Comparison of ENCODE assay signal across 20 cellular contexts in the genomic region with DNA sequence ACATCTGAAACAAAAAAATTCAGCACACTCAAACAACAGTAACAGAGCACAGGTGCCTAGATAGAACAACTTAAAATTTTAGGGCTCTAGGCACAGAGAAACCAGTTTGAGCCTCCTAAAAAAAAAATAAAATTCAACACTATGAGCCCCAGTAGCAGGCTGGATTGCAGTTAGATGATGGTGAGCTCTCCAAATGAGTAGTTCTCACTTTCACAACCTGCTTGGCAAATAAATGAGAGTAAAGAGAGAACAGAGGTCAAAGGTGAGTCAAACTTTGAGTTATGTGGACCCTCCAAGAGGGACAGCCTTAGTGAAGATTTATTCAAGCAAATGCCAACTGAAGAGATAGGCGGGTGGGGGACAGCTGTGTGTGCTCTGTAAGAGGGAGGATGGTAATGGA. TPM values are rescaled to one million over a fixed set of nuclear protein-coding genes. Genes with fewer than 3 reads are reported as not detected.
DNase-seq lines count a peak whose midpoint lies in the region; ATAC-seq, FAIRE-seq and TF ChIP-seq lines count a peak whose summit lies in the region.
"Had no signal": no experiment of that assay in that cellular context is flagged by ENCODE, and none has a peak within 500 bp of the region (broad histone marks: within the 10 kb centered on the region; RNA-seq: fewer than 3 reads in every experiment).

No MANE protein-coding gene starts in this region.

- CTCF ChIA-PET in naive thymus-derived CD4-positive, alpha-beta T cell (lab: Charles Lee), result no interaction called here

- H3K27ac Mint-ChIP-seq in naive thymus-derived CD4-positive, alpha-beta T cell, result peak overlapping the region in 5 of 9 donors; percentile 7 to 46 (median 32)
- H3K27ac Mint-ChIP-seq: dendritic cell treated with granulocyte-macrophage colony-stimulating factor and Interleukin-4, amounts not matched to agents 40 ng/mL and 50 ng/mL, for 4 days; GM23338 had no signal

- peaks cover 5 to 14% (median 8%) of the 10 kb centered on the region in 5 donors for H3K36me3 Mint-ChIP-seq in naive thymus-derived CD4-positive, alpha-beta T cell

- WGBS in small intestine, 3 donors, result 79 to 93% (median 87%) methylated on average over 1 of the region's 1 CpG

- H3K27me3 ChIP-seq in naive thymus-derived CD4-positive, alpha-beta T cell (ENCODE audit: control insufficient read depth in 2 of 2, insufficient read depth in 2 of 2, low read length in 2 of 2), result no peaks in the 10 kb centered on the region
- H3K27me3 ChIP-seq in small intestine (ENCODE audit: control insufficient read depth in 2 of 2, insufficient read depth in 2 of 2, low read length in 2 of 2), result no peaks in the 10 kb centered on the region
- H3K27me3 ChIP-seq: heart left ventricle, testis had no signal

- no peak for TF ChIP-seq CTCF in kidney (IDR thresholded peaks at IDR 0.05; ENCODE audit: borderline replicate concordance, extremely low read depth, insufficient read depth)

- no peak for DNase-seq in naive thymus-derived CD4-positive, alpha-beta T cell
- DNase-seq in kidney (no peak), small intestine (no peak)
- DNase-seq: activated CD4-positive, alpha-beta T cell treated with anti-CD3 and anti-CD28 coated beads, Interleukin-2, amount 50 U/mL, for 4 hours; activated effector memory CD4-positive, alpha-beta T cell treated with Interleukin-2 at 50 U/mL for 16 hours; heart left ventricle; NCI-H2171; SHP77; stimulated activated CD4-positive, alpha-beta T cell treated with anti-CD3 and anti-CD28 coated beads, Interleukin-15, amount 100 ng/mL, for 24 hours; testis had no signal

- H3K9ac ChIP-seq in kidney (ENCODE audit: low read length in 2 of 2), result no peak overlapping the region

- H3K4me1 Mint-ChIP-seq in naive thymus-derived CD4-positive, alpha-beta T cell, result peaks cover 38 to 93% (median 81%) of the 10 kb centered on the region in 7 donors

- no peak overlapping the region for H3K27ac ChIP-seq in naive thymus-derived CD4-positive, alpha-beta T cell (ENCODE audit: low read depth, low read length)
- H3K27ac ChIP-seq in kidney (ENCODE audit: low read depth in 2 of 2, low read length in 2 of 2) (no peak overlapping the region), small intestine (ENCODE audit: low read depth in 1 of 2, low read length in 1 of 2) (no peak overlapping the region)
- H3K27ac ChIP-seq: heart left ventricle, testis had no signal

- POLR2A ChIA-PET in naive thymus-derived CD4-positive, alpha-beta T cell (lab: Charles Lee), result no interaction called here

- H3K4me3 Mint-ChIP-seq in naive thymus-derived CD4-positive, alpha-beta T cell, result peak overlapping the region in 2 of 10 donors; percentile 19 to 95
- H3K4me3 Mint-ChIP-seq: dendritic cell treated with granulocyte-macrophage colony-stimulating factor and Interleukin-4, amounts not matched to agents 40 ng/mL and 50 ng/mL, for 4 days; GM23338 had no signal

- peaks cover 0 to 2% (median 0%) of the 10 kb centered on the region in 11 donors for H3K9me3 Mint-ChIP-seq in naive thymus-derived CD4-positive, alpha-beta T cell
- H3K9me3 Mint-ChIP-seq: GM23338 had no signal

- peak; percentile 69 for ATAC-seq in GM18511 (IDR thresholded peaks at IDR 0.05; ENCODE audit: unreplicated experiment)
- ATAC-seq in GM21360 (IDR thresholded peaks at IDR 0.05; ENCODE audit: unreplicated experiment), result peak; percentile 69
- peak; percentile 62 for ATAC-seq in HG03354 (IDR thresholded peaks at IDR 0.05; ENCODE audit: poor library complexity, severe bottlenecking, unreplicated experiment)
- no peak for ATAC-seq in naive thymus-derived CD4-positive, alpha-beta T cell
- no peak for ATAC-seq in GM21447 (IDR thresholded peaks at IDR 0.05; ENCODE audit: unreplicated experiment)
- ATAC-seq in HG03442 (IDR thresholded peaks at IDR 0.05; ENCODE audit: unreplicated experiment), result no peak
- ATAC-seq: esophagus mucosa, GM23338, heart left ventricle had no signal

- H3K36me3 ChIP-seq in naive thymus-derived CD4-positive, alpha-beta T cell (ENCODE audit: control insufficient read depth in 2 of 3, insufficient read depth in 3 of 3, low read length in 3 of 3), result peaks cover 0 to 6% (median 0%) of the 10 kb centered on the region in 3 experiments
- H3K36me3 ChIP-seq in kidney (ENCODE audit: control insufficient read depth in 1 of 2, insufficient read depth in 2 of 2, low read length in 2 of 2), result peaks cover 0 to 7% of the 10 kb centered on the region in 2 donors
- H3K36me3 ChIP-seq in small intestine (ENCODE audit: control insufficient read depth in 2 of 2, insufficient read depth in 2 of 2, low read length in 2 of 2), result no peaks in the 10 kb centered on the region

- H3K9me3 ChIP-seq in naive thymus-derived CD4-positive, alpha-beta T cell (ENCODE audit: control insufficient read depth in 2 of 3, low read length in 3 of 3), result no peaks in the 10 kb centered on the region
- H3K9me3 ChIP-seq in kidney (ENCODE audit: control insufficient read depth in 1 of 2, low read length in 2 of 2), result no peaks in the 10 kb centered on the region
- H3K9me3 ChIP-seq in small intestine (ENCODE audit: control insufficient read depth, low read depth), result no peaks in the 10 kb centered on the region
- H3K9me3 ChIP-seq: heart left ventricle, testis had no signal

- FAIRE-seq in kidney (lab: Jason Lieb, UNC) (no peak), small intestine (lab: Jason Lieb, UNC) (no peak)

- intact Hi-C loops in naive thymus-derived CD4-positive, alpha-beta T cell (cut with micrococcal nuclease), result no loop called here
- intact Hi-C loops in kidney (cut with DNase I), result no loop called here

- H3K4me3 ChIP-seq in naive thymus-derived CD4-positive, alpha-beta T cell (ENCODE audit: low read length), result no peak overlapping the region
- H3K4me3 ChIP-seq in kidney (ENCODE audit: low read length in 2 of 2) (peak overlapping the region in 1 of 2 donors; percentile 9), small intestine (ENCODE audit: low read depth in 1 of 2, low read length in 2 of 2) (no peak overlapping the region)
- H3K4me3 ChIP-seq: GM23338, heart left ventricle, testis had no signal

- peaks cover 0 to 12% of the 10 kb centered on the region in 2 donors for H3K4me1 ChIP-seq in naive thymus-derived CD4-positive, alpha-beta T cell (ENCODE audit: control insufficient read depth in 2 of 2, insufficient read depth in 2 of 2, low read length in 2 of 2)
- H3K4me1 ChIP-seq in kidney (ENCODE audit: control insufficient read depth in 1 of 2, insufficient read depth in 1 of 2, low read depth in 1 of 2, low read length in 2 of 2), result peaks cover 29 to 37% of the 10 kb centered on the region in 2 donors
- peaks cover 0 to 11% of the 10 kb centered on the region in 2 donors for H3K4me1 ChIP-seq in small intestine (ENCODE audit: control insufficient read depth in 2 of 2, insufficient read depth in 1 of 2, low read depth in 1 of 2, low read length in 1 of 2)
- H3K4me1 ChIP-seq: testis had no signal

- H3K27me3 Mint-ChIP-seq in naive thymus-derived CD4-positive, alpha-beta T cell, result peaks cover 0 to 4% (median 0%) of the 10 kb centered on the region in 5 donors

RNA-seq across cellular contexts. Expression of a gene that starts 3.6 kb away (rescaled TPM):
- total RNA-seq in naive thymus-derived CD4-positive, alpha-beta T cell, result 10 to 100 TPM in 2 of 5 experiments, 1 to 10 TPM in 3; 5.6 to 12.6 (median 9.9) TPM
- polyA plus RNA-seq in naive thymus-derived CD4-positive, alpha-beta T cell, result 1 to 10 TPM; 3.6 to 8.4 TPM
- 11.6 TPM for total RNA-seq in kidney
- polyA plus RNA-seq in kidney (ENCODE audit: insufficient read depth, low read depth, low replicate concordance), result 27.1 TPM
- 1 to 10 TPM in 2 of 3 donors, under 1 TPM in 1; 0.45 to 3.0 (median 2.7) TPM for polyA plus RNA-seq in small intestine
- total RNA-seq: pulmonary artery endothelial cell had no signal
- polyA plus RNA-seq: BJ had no signal

Comparison
In these comparisons a context has a peak if more than half of its experiments do, and no peak if none do; other contexts are left out.
1. ATAC-seq: peak in GM18511 (single experiment), GM21360 (single experiment) and HG03354 (single experiment); none in naive thymus-derived CD4-positive, alpha-beta T cell (single experiment), GM21447 (single experiment) and HG03442 (single experiment).